ENCODE assay signal across 9 cellular contexts in the genomic region with DNA sequence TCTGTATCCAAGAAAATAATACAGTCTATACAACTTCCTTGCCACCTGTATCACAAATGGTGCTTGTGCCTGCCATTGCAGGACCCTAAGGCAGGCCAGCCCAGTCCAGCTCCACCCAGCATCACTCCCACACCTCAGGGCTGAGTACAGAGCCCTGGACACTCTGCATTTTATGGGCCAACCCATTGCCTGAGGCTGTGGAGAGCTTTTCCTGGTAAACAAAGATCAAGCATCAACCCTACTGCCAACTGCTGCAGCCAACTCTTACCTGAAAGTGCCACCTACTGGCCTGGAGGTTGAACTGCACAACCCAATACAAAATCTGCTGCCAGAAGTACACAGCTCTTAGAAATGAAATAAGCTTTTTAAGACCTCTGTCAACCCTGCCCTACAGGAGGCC.
DNase-seq lines count a peak whose midpoint lies in the region; ATAC-seq and TF ChIP-seq lines count a peak whose summit lies in the region.
"Had no signal": no experiment of that assay in that cellular context is flagged by ENCODE, and none has a peak within 500 bp of the region (broad histone marks: within the 10 kb centered on the region; RNA-seq: fewer than 3 reads in every experiment).

No MANE protein-coding gene starts in this region.

- peak; percentile 26 for DNase-seq in activated CD4-positive, alpha-beta T cell treated with anti-CD3 and anti-CD28 coated beads for 36 hours
- DNase-seq in activated CD4-positive, alpha-beta T cell treated with anti-CD3 and anti-CD28 coated beads for 1 hour, result no peak
- peak; percentile 84 for DNase-seq in endodermal cell
- no peak for DNase-seq in smooth muscle cell (lab: John Stamatoyannopoulos, UW; ENCODE audit: unreplicated experiment)
- DNase-seq in stimulated activated CD4-positive, alpha-beta T cell treated with anti-CD3 and anti-CD28 coated beads, Interleukin-4, amount 100 ng/mL, for 1 hour, result no peak
- DNase-seq in mucosa of gallbladder (ENCODE audit: low spot score), result no peak

- no peak overlapping the region for H3K27ac Mint-ChIP-seq in activated CD4-positive, alpha-beta T cell treated with anti-CD3 and anti-CD28 coated beads for 36 hours
- H3K27ac Mint-ChIP-seq in endodermal cell, result peak overlapping the region; percentile 44

- H3K4me1 ChIP-seq in endodermal cell (ENCODE audit: control insufficient read depth, insufficient read depth, low read length) (no peaks in the 10 kb centered on the region), smooth muscle cell (ENCODE audit: low read depth) (no peaks in the 10 kb centered on the region)
- H3K4me1 ChIP-seq: SJSA1 had no signal

- intact Hi-C loops in activated CD4-positive, alpha-beta T cell treated with anti-CD3 and anti-CD28 coated beads for 36 hours (cut with DNase I, micrococcal nuclease), result no loop called here

- H3K4me1 Mint-ChIP-seq in activated CD4-positive, alpha-beta T cell treated with anti-CD3 and anti-CD28 coated beads for 36 hours, result no peaks in the 10 kb centered on the region
- peaks cover 2% of the 10 kb centered on the region for H3K4me1 Mint-ChIP-seq in endodermal cell

- no peak for TF ChIP-seq EP300 in Ishikawa (IDR thresholded peaks at IDR 0.05; ENCODE audit: borderline replicate concordance)

- no peaks in the 10 kb centered on the region for H3K27me3 ChIP-seq in endodermal cell (ENCODE audit: control insufficient read depth, insufficient read depth, low read length, poor library complexity, severe bottlenecking)
- no peaks in the 10 kb centered on the region for H3K27me3 ChIP-seq in smooth muscle cell (ENCODE audit: low read depth)
- H3K27me3 ChIP-seq: SJSA1 had no signal

- no peaks in the 10 kb centered on the region for H3F3A ChIP-seq in smooth muscle cell (ENCODE audit: low read depth)

- H3K4me3 Mint-ChIP-seq in activated CD4-positive, alpha-beta T cell treated with anti-CD3 and anti-CD28 coated beads for 36 hours, result no peak overlapping the region
- H3K4me3 Mint-ChIP-seq in endodermal cell, result no peak overlapping the region

- peak; percentile 82 for TF ChIP-seq RAD21 in Ishikawa (IDR thresholded peaks at IDR 0.05; ENCODE audit: low read depth)

- H3K4me3 ChIP-seq in endodermal cell (ENCODE audit: low read length) (peak overlapping the region; percentile 48), smooth muscle cell (no peak overlapping the region)
- H3K4me3 ChIP-seq: SJSA1 had no signal

- TF ChIP-seq CTCF in endodermal cell (conservative IDR thresholded peaks at IDR 0.05), result peak; percentile 66
- peak; percentile 18 for TF ChIP-seq CTCF in smooth muscle cell (IDR thresholded peaks at IDR 0.05; ENCODE audit: borderline replicate concordance, insufficient read depth, poor library complexity, severe bottlenecking)

- POLR2A ChIA-PET in activated CD4-positive, alpha-beta T cell treated with anti-CD3 and anti-CD28 coated beads for 36 hours (lab: Charles Lee), result no interaction called here

- peaks cover 43% of the 10 kb centered on the region for H3K9me3 ChIP-seq in endodermal cell (ENCODE audit: control insufficient read depth, low read length)
- H3K9me3 ChIP-seq in smooth muscle cell (replicated peaks; ENCODE audit: low read depth), result peaks cover 14% of the 10 kb centered on the region
- H3K9me3 ChIP-seq: SJSA1 had no signal

- no peak overlapping the region for H3K4me2 ChIP-seq in smooth muscle cell

- H4K20me1 ChIP-seq in smooth muscle cell (ENCODE audit: low read depth), result no peaks in the 10 kb centered on the region

- H3K79me2 ChIP-seq in smooth muscle cell (ENCODE audit: low read depth), result no peaks in the 10 kb centered on the region

- H3K9ac ChIP-seq in endodermal cell (ENCODE audit: extremely low read depth, low read length, poor library complexity, severe bottlenecking), result no peak overlapping the region
- no peak overlapping the region for H3K9ac ChIP-seq in smooth muscle cell (ENCODE audit: low read depth)

- ATAC-seq in activated CD4-positive, alpha-beta T cell treated with anti-CD3 and anti-CD28 coated beads for 36 hours, result no peak
- no peak for ATAC-seq in HG02840 (IDR thresholded peaks at IDR 0.05; ENCODE audit: low FRiP score, unreplicated experiment)

- H3K36me3 ChIP-seq in endodermal cell (ENCODE audit: control insufficient read depth, insufficient read depth, low read length), result no peaks in the 10 kb centered on the region
- H3K36me3 ChIP-seq in smooth muscle cell (ENCODE audit: low read depth), result no peaks in the 10 kb centered on the region
- H3K36me3 ChIP-seq: SJSA1 had no signal

- H3K27ac ChIP-seq in endodermal cell (ENCODE audit: low read depth, low read length) (no peak overlapping the region), smooth muscle cell (ENCODE audit: low read depth) (no peak overlapping the region)
- H3K27ac ChIP-seq: SJSA1 had no signal

- no peaks in the 10 kb centered on the region for H3K27me3 Mint-ChIP-seq in activated CD4-positive, alpha-beta T cell treated with anti-CD3 and anti-CD28 coated beads for 36 hours
- no peaks in the 10 kb centered on the region for H3K27me3 Mint-ChIP-seq in endodermal cell (ENCODE audit: insufficient read depth)

- CTCF ChIA-PET in activated CD4-positive, alpha-beta T cell treated with anti-CD3 and anti-CD28 coated beads for 36 hours (lab: Charles Lee), result no interaction called here

- no peaks in the 10 kb centered on the region for H3K36me3 Mint-ChIP-seq in activated CD4-positive, alpha-beta T cell treated with anti-CD3 and anti-CD28 coated beads for 36 hours (ENCODE audit: low read depth)
- peaks cover 11% of the 10 kb centered on the region for H3K36me3 Mint-ChIP-seq in endodermal cell (ENCODE audit: low read depth)

- H2AFZ ChIP-seq in smooth muscle cell (ENCODE audit: low read depth), result no peak overlapping the region

- peaks cover 32% of the 10 kb centered on the region for H3K9me3 Mint-ChIP-seq in activated CD4-positive, alpha-beta T cell treated with anti-CD3 and anti-CD28 coated beads for 36 hours (ENCODE audit: low read depth)
- H3K9me3 Mint-ChIP-seq in endodermal cell, result peaks cover 56% of the 10 kb centered on the region

TF ChIP-seq in Ishikawa, 13 proteins besides CTCF, POLR2A, EP300 and RAD21:
- TF ChIP-seq, protein P1, sequence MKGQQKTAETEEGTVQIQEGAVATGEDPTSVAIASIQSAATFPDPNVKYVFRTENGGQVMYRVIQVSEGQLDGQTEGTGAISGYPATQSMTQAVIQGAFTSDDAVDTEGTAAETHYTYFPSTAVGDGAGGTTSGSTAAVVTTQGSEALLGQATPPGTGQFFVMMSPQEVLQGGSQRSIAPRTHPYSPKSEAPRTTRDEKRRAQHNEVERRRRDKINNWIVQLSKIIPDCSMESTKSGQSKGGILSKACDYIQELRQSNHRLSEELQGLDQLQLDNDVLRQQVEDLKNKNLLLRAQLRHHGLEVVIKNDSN (IDR thresholded peaks at IDR 0.05), result no peak
- TF ChIP-seq REST (IDR thresholded peaks at IDR 0.05; ENCODE audit: low read depth) (no peak), ZBTB7A (IDR thresholded peaks at IDR 0.05; ENCODE audit: low read depth) (no peak)
- TF ChIP-seq, protein P2, sequence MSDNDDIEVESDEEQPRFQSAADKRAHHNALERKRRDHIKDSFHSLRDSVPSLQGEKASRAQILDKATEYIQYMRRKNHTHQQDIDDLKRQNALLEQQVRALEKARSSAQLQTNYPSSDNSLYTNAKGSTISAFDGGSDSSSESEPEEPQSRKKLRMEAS (IDR thresholded peaks at IDR 0.05), result no peak

Comparison
In these comparisons a context has a peak if more than half of its experiments do, and no peak if none do; other contexts are left out.
1. DNase-seq: peak in activated CD4-positive, alpha-beta T cell treated with anti-CD3 and anti-CD28 coated beads for 36 hours (single experiment) and endodermal cell (single experiment); none in activated CD4-positive, alpha-beta T cell treated with anti-CD3 and anti-CD28 coated beads for 1 hour (single experiment), smooth muscle cell (single experiment), stimulated activated CD4-positive, alpha-beta T cell treated with anti-CD3 and anti-CD28 coated beads, Interleukin-4, amount 100 ng/mL, for 1 hour (single experiment) and mucosa of gallbladder (single experiment).